8 cellular contexts compared by ENCODE assay signal in the genomic region with DNA sequence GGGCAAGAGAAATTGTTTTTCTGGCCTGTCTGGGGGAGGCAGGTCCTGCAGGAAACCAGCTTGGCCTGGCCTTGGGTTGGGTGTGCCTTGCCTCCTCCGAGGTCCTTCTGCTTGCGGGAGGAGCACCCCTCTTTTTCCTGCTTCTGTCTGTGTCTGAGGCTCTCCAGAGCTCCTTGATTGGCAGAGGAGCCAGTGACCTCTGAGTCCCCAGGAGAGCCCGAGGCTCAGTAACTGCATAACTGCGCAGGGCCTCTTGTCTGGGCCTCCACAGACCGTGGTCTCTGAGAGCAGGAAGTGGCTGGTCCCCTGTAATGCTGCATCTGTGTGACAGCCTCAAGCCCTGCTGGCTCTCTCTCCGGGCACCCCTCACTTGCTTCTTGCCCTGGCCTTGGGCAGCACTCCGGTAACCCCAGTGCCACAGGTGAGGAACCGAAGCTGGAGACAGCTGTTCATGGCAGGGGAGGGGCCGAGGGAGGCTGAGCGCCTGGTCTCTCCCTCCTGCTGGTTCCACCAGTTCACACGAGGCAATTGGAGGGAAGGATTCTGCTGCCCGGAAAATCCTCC. TPM values are rescaled to one million over a fixed set of nuclear protein-coding genes. Genes with fewer than 3 reads are reported as not detected.
DNase-seq lines count a peak whose midpoint lies in the region; ATAC-seq and TF ChIP-seq lines count a peak whose summit lies in the region.

No MANE protein-coding gene starts in this region.

- H3K27ac ChIP-seq in left lung (peak overlapping the region; percentile 26 to 83), tibial artery (no peak overlapping the region)

- H3K4me3 ChIP-seq in left lung, result peak overlapping the region; percentile 61 to 88
- H3K4me3 ChIP-seq in tibial artery, result peak overlapping the region; percentile 69 to 79

- peak overlapping the region; percentile 94 for H3K4me3 Mint-ChIP-seq in activated naive CD4-positive, alpha-beta T cell treated with anti-CD3 and anti-CD28 coated beads, Interleukin-2, amount 50 U/mL, for 24 hours

- no peaks in the 10 kb centered on the region for H3K9me3 ChIP-seq in left lung
- no peaks in the 10 kb centered on the region for H3K9me3 ChIP-seq in tibial artery

- peak; percentile 30 for DNase-seq in activated gamma-delta T cell treated with Interleukin-2 at 50 U/mL for 16 hours
- no peak for DNase-seq in activated gamma-delta T cell (lab: John Stamatoyannopoulos, UW)
- DNase-seq in left lung, result no peak
- DNase-seq in tibial artery, result no peak
- no peak for DNase-seq in kidney glomerular epithelial cell (lab: John Stamatoyannopoulos, UW)
- no peak for DNase-seq in left lobe of liver (ENCODE audit: low spot score)
- DNase-seq in SHP77 treated with DMSO at 0.1 percent for 48 hours (lab: John Stamatoyannopoulos, UW), result no peak

- H3K36me3 Mint-ChIP-seq in activated naive CD4-positive, alpha-beta T cell treated with anti-CD3 and anti-CD28 coated beads, Interleukin-2, amount 50 U/mL, for 24 hours, result peaks cover 7% of the 10 kb centered on the region

- H3K36me3 ChIP-seq in left lung (peaks cover 0 to 11% of the 10 kb centered on the region in 2 donors), tibial artery (peaks cover 0 to 12% (median 0%) of the 10 kb centered on the region in 3 donors)

- H3K9me3 Mint-ChIP-seq in activated naive CD4-positive, alpha-beta T cell treated with anti-CD3 and anti-CD28 coated beads, Interleukin-2, amount 50 U/mL, for 24 hours, result no peaks in the 10 kb centered on the region

- intact Hi-C loops in left lung (cut with DNase I) (no loop called here), tibial artery (cut with DNase I; ENCODE audit: low total_unique reads) (no loop called here)

- peaks cover 23% of the 10 kb centered on the region for H3K4me1 Mint-ChIP-seq in activated naive CD4-positive, alpha-beta T cell treated with anti-CD3 and anti-CD28 coated beads, Interleukin-2, amount 50 U/mL, for 24 hours

- H3K27me3 ChIP-seq in left lung, result no peaks in the 10 kb centered on the region
- H3K27me3 ChIP-seq in tibial artery, result no peaks in the 10 kb centered on the region

- H3K27ac Mint-ChIP-seq in activated naive CD4-positive, alpha-beta T cell treated with anti-CD3 and anti-CD28 coated beads, Interleukin-2, amount 50 U/mL, for 24 hours, result peak overlapping the region; percentile 77

- no peaks in the 10 kb centered on the region for H3K27me3 Mint-ChIP-seq in activated naive CD4-positive, alpha-beta T cell treated with anti-CD3 and anti-CD28 coated beads, Interleukin-2, amount 50 U/mL, for 24 hours

- TF ChIP-seq CTCF in left lung (IDR thresholded peaks at IDR 0.05) (no peak), tibial artery (IDR thresholded peaks at IDR 0.05) (no peak)

- ATAC-seq in left lung, result no peak
- ATAC-seq in left lobe of liver, result no peak

- H3K4me1 ChIP-seq in left lung (peaks cover 21 to 47% of the 10 kb centered on the region in 2 donors), tibial artery (peaks cover 0 to 56% (median 38%) of the 10 kb centered on the region in 4 donors)

RNA-seq across cellular contexts. Expression of a gene that starts 1.6 kb away (rescaled TPM):
- total RNA-seq in left lung (10 to 100 TPM; 33.8 to 57.2 TPM), left lobe of liver (31.6 TPM)

RNA-seq across cellular contexts. Expression of a gene that starts 31.1 kb away (rescaled TPM):
- not detected for total RNA-seq in left lung
- not detected for total RNA-seq in left lobe of liver

RNA-seq across cellular contexts. Expression of a gene that starts 37.7 kb away (rescaled TPM):
- total RNA-seq in left lung, result 1 to 10 TPM in 1 of 2 donors, under 1 TPM in 1; 0.99 to 2.0 TPM
- 0.28 TPM for total RNA-seq in left lobe of liver

RNA-seq across cellular contexts. Expression of a gene that starts 40.7 kb away (rescaled TPM):
- 10 to 100 TPM; 51.0 to 68.5 TPM for total RNA-seq in left lung
- 42.1 TPM for total RNA-seq in left lobe of liver

Comparison
In these comparisons a context has a peak if more than half of its experiments do, and no peak if none do; other contexts are left out.
1. H3K27ac ChIP-seq: peak in left lung (2 of 2); none in tibial artery (0 of 2).